In genomic region chr15:49052662-49053061, GRCh38 we compare ENCODE assay signal across 11 cellular contexts.
"Had no signal": no experiment of that assay in that cellular context is flagged by ENCODE, and none has a peak within 500 bp of the region (broad histone marks: within the 10 kb centered on the region; RNA-seq: fewer than 3 reads in every experiment).

No MANE protein-coding gene starts in this region.

- DNase-seq: GM23248, GOT3, H7, H9, HCEC 1CT, HFFc6 had no signal

- H3K9me3 ChIP-seq: HAP-1 had no signal

- H3K4me1 ChIP-seq: HAP-1 had no signal

- ATAC-seq: GM23338, HCT116 had no signal

- H2AFZ ChIP-seq: GM23248, GM23338 had no signal

- H3K4me2 ChIP-seq: GM23338 had no signal

- H3K36me3 ChIP-seq: HAP-1 had no signal

- H3K4me3 ChIP-seq: GM23248, GM23338, HAP-1 had no signal

- FAIRE-seq: H1, H54 had no signal

- H3K27ac ChIP-seq: GM23248 had no signal

- H3K9ac ChIP-seq: GM23248 had no signal
